ENCODE assay signal across 11 cellular contexts in genomic region chr6:13427346-13427745, GRCh38.
DNase-seq lines count a peak whose midpoint lies in the region; ATAC-seq, FAIRE-seq and TF ChIP-seq lines count a peak whose summit lies in the region.
"Had no signal": no experiment of that assay in that cellular context is flagged by ENCODE, and none has a peak within 500 bp of the region (broad histone marks: within the 10 kb centered on the region; RNA-seq: fewer than 3 reads in every experiment).

No MANE protein-coding gene starts in this region.

- no peaks in the 10 kb centered on the region for H4K20me1 ChIP-seq in GM12878 (ENCODE audit: control insufficient read depth, insufficient read depth)

- TF ChIP-seq EP300 in GM12878 (IDR thresholded peaks at IDR 0.05; ENCODE audit: borderline replicate concordance in 1 of 2, control insufficient read depth in 1 of 2, low read depth in 2 of 2, low read length in 2 of 2), result no peak

- H3K36me3 ChIP-seq in GM12878 (ENCODE audit: control insufficient read depth in 2 of 2, insufficient read depth in 2 of 2, low read length in 1 of 2), result peaks cover 0 to 7% of the 10 kb centered on the region in 2 experiments; a peak in 3 of 4 replicates
- H3K36me3 ChIP-seq: adrenal gland had no signal

- ATAC-seq in HG02759 (IDR thresholded peaks at IDR 0.05; ENCODE audit: unreplicated experiment) (peak; percentile 27), GM12878 (peak; percentile 24), HG03095 (IDR thresholded peaks at IDR 0.05; ENCODE audit: unreplicated experiment) (no peak)
- ATAC-seq in stimulated activated memory B cell treated with anti-CD40 and anti-IgM and Interleukin-4, amounts not matched to agents 10 μg/mL and 1 μg/mL and 100 μg/mL, for 72 hours, result peak; percentile 61

- peak overlapping the region; percentile 93 for H3K4me2 ChIP-seq in GM12878 (ENCODE audit: control insufficient read depth, insufficient read depth)

- WGBS in GM12878 (ENCODE audit: insufficient coverage, insufficient replicate concordance, low lambda C conversion rate, missing lambda C conversion rate), result 8% methylated on average over 8 of the region's 8 CpGs

- no peak for DNase-seq in activated T-cell treated with anti-CD3 and anti-CD28 coated beads, Interleukin-2, amount 50 U/mL, for 24 hours
- DNase-seq in activated T-cell treated with anti-CD3 and anti-CD28 coated beads for 4 hours, result no peak
- peak; percentile 34 for DNase-seq in GM12878 (ENCODE audit: low read depth, low spot score)
- no peak for DNase-seq in glomerular visceral epithelial cell (ENCODE audit: extremely low spot score)
- DNase-seq in AG08396 (ENCODE audit: low spot score), result no peak
- DNase-seq: head of caudate nucleus, NCI-H2029 had no signal

- no peaks in the 10 kb centered on the region for H3K27me3 ChIP-seq in GM12878 (replicated peaks in 1 of 2; ENCODE audit: control insufficient read depth in 2 of 2, insufficient read depth in 2 of 2, low read length in 1 of 2)

- H3K4me3 Mint-ChIP-seq in activated T-cell treated with anti-CD3 and anti-CD28 coated beads, Interleukin-2, amount 50 U/mL, for 24 hours, result peak overlapping the region; percentile 59
- H3K4me3 Mint-ChIP-seq in stimulated activated memory B cell treated with anti-CD40 and anti-IgM and Interleukin-4, amounts not matched to agents 10 μg/mL and 1 μg/mL and 100 μg/mL, for 72 hours, result peak overlapping the region; percentile 65

- H2AFZ ChIP-seq in GM12878 (ENCODE audit: control insufficient read depth, low read depth, low read length), result no peak overlapping the region; the same call in 1 of the 2 replicates

- peaks cover 16% of the 10 kb centered on the region for H3K36me3 Mint-ChIP-seq in activated T-cell treated with anti-CD3 and anti-CD28 coated beads, Interleukin-2, amount 50 U/mL, for 24 hours (ENCODE audit: low read depth)
- peaks cover 5% of the 10 kb centered on the region for H3K36me3 Mint-ChIP-seq in stimulated activated memory B cell treated with anti-CD40 and anti-IgM and Interleukin-4, amounts not matched to agents 10 μg/mL and 1 μg/mL and 100 μg/mL, for 72 hours

- in situ Hi-C loops in GM12878 (cut with MboI), result loop anchor here (5.0 kb wide), 1 partner anchor 45 kb away; no protein-coding TSS in a partner anchor

- no peak for FAIRE-seq in GM12878 (lab: Jason Lieb, UNC)

- H3K27me3 Mint-ChIP-seq in activated T-cell treated with anti-CD3 and anti-CD28 coated beads, Interleukin-2, amount 50 U/mL, for 24 hours, result no peaks in the 10 kb centered on the region
- H3K27me3 Mint-ChIP-seq in stimulated activated memory B cell treated with anti-CD40 and anti-IgM and Interleukin-4, amounts not matched to agents 10 μg/mL and 1 μg/mL and 100 μg/mL, for 72 hours, result no peaks in the 10 kb centered on the region

- no peaks in the 10 kb centered on the region for H3K9me3 ChIP-seq in GM12878 (replicated peaks; ENCODE audit: control insufficient read depth, insufficient read depth, low read length)
- H3K9me3 ChIP-seq: adrenal gland had no signal

- peak overlapping the region; percentile 99 for H3K27ac ChIP-seq in GM12878 (ENCODE audit: control insufficient read depth, insufficient read depth)
- H3K27ac ChIP-seq: adrenal gland had no signal

- peak overlapping the region; percentile 86 for H3K9ac ChIP-seq in GM12878 (ENCODE audit: control insufficient read depth, insufficient read depth, low read length)

- peak overlapping the region; percentile 22; the same call in 1 of the 2 replicates for H3K4me3 ChIP-seq in GM12878
- H3K4me3 ChIP-seq: adrenal gland had no signal

- RAD21 ChIA-PET in GM12878 (lab: Charles Lee; ENCODE audit: unreplicated experiment), result interaction anchor here (0.6 to 10.4 kb wide), 20 partner anchors 18 to 358 kb away, joined by 3 to 193 read pairs (median 12); partner anchors contain the start of genes GFOD1, SIRT5 and TBC1D7

- SMC1A ChIA-PET in GM12878 (lab: Charles Lee; ENCODE audit: uncharacterized antibody, unreplicated experiment), result interaction anchor here (0.8 to 17.6 kb wide), 23 partner anchors 9 to 153 kb away, joined by 3 to 241 read pairs (median 4); partner anchors contain the start of genes GFOD1 and SIRT5

- peaks cover 87% of the 10 kb centered on the region for H3K4me1 Mint-ChIP-seq in activated T-cell treated with anti-CD3 and anti-CD28 coated beads, Interleukin-2, amount 50 U/mL, for 24 hours (ENCODE audit: low read depth)
- H3K4me1 Mint-ChIP-seq in stimulated activated memory B cell treated with anti-CD40 and anti-IgM and Interleukin-4, amounts not matched to agents 10 μg/mL and 1 μg/mL and 100 μg/mL, for 72 hours, result peaks cover 69% of the 10 kb centered on the region

- CTCF ChIA-PET in GM12878 (lab: Yijun Ruan, JAX), result interaction anchor here (1.1 to 9.6 kb wide), 13 partner anchors 28 to 148 kb away, joined by 3 to 113 read pairs (median 22); partner anchors contain the start of gene SIRT5

- peak overlapping the region; percentile 98 for H3K27ac Mint-ChIP-seq in activated T-cell treated with anti-CD3 and anti-CD28 coated beads, Interleukin-2, amount 50 U/mL, for 24 hours
- peak overlapping the region; percentile 95 for H3K27ac Mint-ChIP-seq in stimulated activated memory B cell treated with anti-CD40 and anti-IgM and Interleukin-4, amounts not matched to agents 10 μg/mL and 1 μg/mL and 100 μg/mL, for 72 hours

- H3K79me2 ChIP-seq in GM12878 (ENCODE audit: control insufficient read depth, insufficient read depth, low read length), result peaks cover 70% of the 10 kb centered on the region

- no peak for TF ChIP-seq POLR2A in GM12878 (IDR thresholded peaks at IDR 0.05; ENCODE audit: low read depth, low read length)

- no peaks in the 10 kb centered on the region for H3K9me3 Mint-ChIP-seq in activated T-cell treated with anti-CD3 and anti-CD28 coated beads, Interleukin-2, amount 50 U/mL, for 24 hours
- H3K9me3 Mint-ChIP-seq in stimulated activated memory B cell treated with anti-CD40 and anti-IgM and Interleukin-4, amounts not matched to agents 10 μg/mL and 1 μg/mL and 100 μg/mL, for 72 hours, result no peaks in the 10 kb centered on the region

- POLR2A ChIA-PET in GM12878 (lab: Charles Lee), result interaction anchor here (1.2 to 8.9 kb wide), 8 partner anchors 26 to 72 kb away, joined by 3 to 96 read pairs (median 36); partner anchors contain the start of gene GFOD1

- no peak for TF ChIP-seq RAD21 in GM12878 (IDR thresholded peaks at IDR 0.05; ENCODE audit: insufficient read depth, low read depth, low read length)

- intact Hi-C loops in GM12878 (cut with micrococcal nuclease; ENCODE audit: unreplicated experiment), result loop anchor here (5.0 kb wide), 1 partner anchor 40 kb away; no protein-coding TSS in a partner anchor

- no peak for TF ChIP-seq CTCF in GM12878 (IDR thresholded peaks at IDR 0.05 in 2 of 3, conservative IDR thresholded peaks at IDR 0.05 in 1 of 3; ENCODE audit: control insufficient read depth in 2 of 3, extremely low read depth in 1 of 3, insufficient read depth in 1 of 3, low read depth in 3 of 3, low read length in 3 of 3)

- peaks cover 70% of the 10 kb centered on the region for H3K4me1 ChIP-seq in GM12878 (ENCODE audit: control insufficient read depth, insufficient read depth, low read length)

- BruUV-seq in GM12878 (replicated peaks; lab: Mats Ljungman, UMichigan), result no TSS peak

TF ChIP-seq in GM12878, 131 proteins besides CTCF, POLR2A, EP300 and RAD21 (continues in another document):
- TF ChIP-seq, protein P1, sequence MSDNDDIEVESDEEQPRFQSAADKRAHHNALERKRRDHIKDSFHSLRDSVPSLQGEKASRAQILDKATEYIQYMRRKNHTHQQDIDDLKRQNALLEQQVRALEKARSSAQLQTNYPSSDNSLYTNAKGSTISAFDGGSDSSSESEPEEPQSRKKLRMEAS (IDR thresholded peaks at IDR 0.05; ENCODE audit: low read depth, low read length), result no peak
- TF ChIP-seq, protein P2, sequence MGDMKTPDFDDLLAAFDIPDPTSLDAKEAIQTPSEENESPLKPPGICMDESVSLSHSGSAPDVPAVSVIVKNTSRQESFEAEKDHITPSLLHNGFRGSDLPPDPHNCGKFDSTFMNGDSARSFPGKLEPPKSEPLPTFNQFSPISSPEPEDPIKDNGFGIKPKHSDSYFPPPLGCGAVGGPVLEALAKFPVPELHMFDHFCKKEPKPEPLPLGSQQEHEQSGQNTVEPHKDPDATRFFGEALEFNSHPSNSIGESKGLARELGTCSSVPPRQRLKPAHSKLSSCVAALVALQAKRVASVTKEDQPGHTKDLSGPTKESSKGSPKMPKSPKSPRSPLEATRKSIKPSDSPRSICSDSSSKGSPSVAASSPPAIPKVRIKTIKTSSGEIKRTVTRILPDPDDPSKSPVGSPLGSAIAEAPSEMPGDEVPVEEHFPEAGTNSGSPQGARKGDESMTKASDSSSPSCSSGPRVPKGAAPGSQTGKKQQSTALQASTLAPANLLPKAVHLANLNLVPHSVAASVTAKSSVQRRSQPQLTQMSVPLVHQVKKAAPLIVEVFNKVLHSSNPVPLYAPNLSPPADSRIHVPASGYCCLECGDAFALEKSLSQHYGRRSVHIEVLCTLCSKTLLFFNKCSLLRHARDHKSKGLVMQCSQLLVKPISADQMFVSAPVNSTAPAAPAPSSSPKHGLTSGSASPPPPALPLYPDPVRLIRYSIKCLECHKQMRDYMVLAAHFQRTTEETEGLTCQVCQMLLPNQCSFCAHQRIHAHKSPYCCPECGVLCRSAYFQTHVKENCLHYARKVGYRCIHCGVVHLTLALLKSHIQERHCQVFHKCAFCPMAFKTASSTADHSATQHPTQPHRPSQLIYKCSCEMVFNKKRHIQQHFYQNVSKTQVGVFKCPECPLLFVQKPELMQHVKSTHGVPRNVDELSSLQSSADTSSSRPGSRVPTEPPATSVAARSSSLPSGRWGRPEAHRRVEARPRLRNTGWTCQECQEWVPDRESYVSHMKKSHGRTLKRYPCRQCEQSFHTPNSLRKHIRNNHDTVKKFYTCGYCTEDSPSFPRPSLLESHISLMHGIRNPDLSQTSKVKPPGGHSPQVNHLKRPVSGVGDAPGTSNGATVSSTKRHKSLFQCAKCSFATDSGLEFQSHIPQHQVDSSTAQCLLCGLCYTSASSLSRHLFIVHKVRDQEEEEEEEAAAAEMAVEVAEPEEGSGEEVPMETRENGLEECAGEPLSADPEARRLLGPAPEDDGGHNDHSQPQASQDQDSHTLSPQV (IDR thresholded peaks at IDR 0.05), result 0 out of 2 replicates have a peak, but pooled peaks have one; percentile 15
- TF ChIP-seq TAF1 (IDR thresholded peaks at IDR 0.05; ENCODE audit: borderline replicate concordance, low read depth, low read length) (0 out of 2 replicates have a peak, but pooled peaks have one; percentile 21), NR2C1 (IDR thresholded peaks at IDR 0.05) (no peak), CBFB (IDR thresholded peaks at IDR 0.05; ENCODE audit: low read depth) (no peak), NR2F1 (conservative IDR thresholded peaks at IDR 0.05) (no peak), POLR2AphosphoS5 (IDR thresholded peaks at IDR 0.05; ENCODE audit: low read length) (peak; percentile 3; the same call in 1 of the 2 replicates), YY1 (IDR thresholded peaks at IDR 0.05; ENCODE audit: low read depth, low read length) (0 out of 2 replicates have a peak, but pooled peaks have one; percentile 33)
